Comparison of ENCODE assay signal across 13 cellular contexts in the genomic region with DNA sequence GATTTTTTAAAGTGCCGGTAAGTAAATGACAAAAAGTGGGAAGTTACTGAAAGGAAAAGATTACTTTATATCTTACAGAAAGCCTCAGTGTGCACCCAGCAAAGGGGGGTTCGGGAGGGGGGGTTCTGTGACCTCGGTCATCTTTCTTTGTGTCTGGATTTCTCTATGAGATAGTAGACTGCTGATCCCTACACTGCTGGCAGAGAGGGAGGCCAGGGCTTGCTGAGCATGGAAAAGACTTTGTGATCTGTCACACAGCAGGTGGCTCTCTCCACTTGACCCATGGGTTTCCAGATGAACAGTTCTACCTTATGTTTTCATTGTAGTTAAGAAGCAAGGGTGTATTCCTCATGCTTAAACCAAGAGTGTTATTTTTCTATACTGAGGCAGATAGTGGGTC.
DNase-seq lines count a peak whose midpoint lies in the region; ATAC-seq, FAIRE-seq and TF ChIP-seq lines count a peak whose summit lies in the region.
"Had no signal": no experiment of that assay in that cellular context is flagged by ENCODE, and none has a peak within 500 bp of the region (broad histone marks: within the 10 kb centered on the region; RNA-seq: fewer than 3 reads in every experiment).

No MANE protein-coding gene starts in this region.

- POLR2A ChIA-PET in endothelial cell of umbilical vein (lab: Charles Lee) = no interaction called here

- H3K4me2 ChIP-seq in endothelial cell of umbilical vein (ENCODE audit: insufficient read depth, low read length) = no peak overlapping the region
- H3K4me2 ChIP-seq in neuronal stem cell (ENCODE audit: insufficient read depth, low read length, poor library complexity, severe bottlenecking) = no peak overlapping the region

- BruUV-seq in endothelial cell of umbilical vein (replicated peaks; lab: Mats Ljungman, UMichigan) = no TSS peak

- no peak overlapping the region for H2BK12ac ChIP-seq in neuronal stem cell (ENCODE audit: low read length)

- no peak overlapping the region for H4K91ac ChIP-seq in neuronal stem cell (ENCODE audit: low read depth, low read length, poor library complexity)

- no peak overlapping the region for H2BK120ac ChIP-seq in neuronal stem cell (ENCODE audit: low read depth, low read length)

- H3K4me3 ChIP-seq in endothelial cell of umbilical vein (replicated peaks in 1 of 3; ENCODE audit: insufficient read depth in 1 of 3, low read depth in 1 of 3, low read length in 3 of 3) = no peak overlapping the region
- no peak overlapping the region for H3K4me3 ChIP-seq in neuronal stem cell (ENCODE audit: low read length in 2 of 2)
- H3K4me3 ChIP-seq: ascending aorta, skin epidermis had no signal

- no peaks in the 10 kb centered on the region for H3K9me1 ChIP-seq in endothelial cell of umbilical vein (replicated peaks; ENCODE audit: control insufficient read depth, extremely low read depth, insufficient read depth, low read length)

- no peaks in the 10 kb centered on the region for H3K36me3 ChIP-seq in endothelial cell of umbilical vein (ENCODE audit: control insufficient read depth in 2 of 2, extremely low read depth in 1 of 2, insufficient read depth in 2 of 2, low read length in 2 of 2)
- H3K36me3 ChIP-seq in neuronal stem cell (replicated peaks in 1 of 2; ENCODE audit: control insufficient read depth in 2 of 2, insufficient read depth in 2 of 2, low read length in 2 of 2) = no peaks in the 10 kb centered on the region
- H3K36me3 ChIP-seq: ascending aorta had no signal

- H3K27ac ChIP-seq in endothelial cell of umbilical vein (ENCODE audit: insufficient read depth, low read depth, low read length) = no peak overlapping the region
- H3K27ac ChIP-seq in neuronal stem cell (replicated peaks; ENCODE audit: low read length) = no peak overlapping the region
- H3K27ac ChIP-seq: ascending aorta, skin epidermis had no signal

- CTCF ChIA-PET in endothelial cell of umbilical vein (lab: Charles Lee) = no interaction called here

- H2BK15ac ChIP-seq in neuronal stem cell (ENCODE audit: low read length) = no peak overlapping the region

- H3K14ac ChIP-seq in neuronal stem cell (ENCODE audit: low read length) = no peak overlapping the region

- no peaks in the 10 kb centered on the region for H4K20me1 ChIP-seq in endothelial cell of umbilical vein (replicated peaks; ENCODE audit: control insufficient read depth, extremely low read depth, insufficient read depth, low read length)

- H3K4ac ChIP-seq in neuronal stem cell (ENCODE audit: low read length) = no peak overlapping the region

- intact Hi-C loops in endothelial cell of umbilical vein (cut with micrococcal nuclease) = no loop called here

- no peak overlapping the region for H3K9ac ChIP-seq in endothelial cell of umbilical vein (replicated peaks; ENCODE audit: extremely low read depth, insufficient read depth, low read length)
- no peak overlapping the region for H3K9ac ChIP-seq in neuronal stem cell (ENCODE audit: low read depth, low read length, poor library complexity)

- FAIRE-seq in endothelial cell of umbilical vein (lab: Jason Lieb, UNC) (no peak), urothelium cell line (lab: Jason Lieb, UNC) (no peak)

- H3K27me3 ChIP-seq in endothelial cell of umbilical vein (ENCODE audit: control insufficient read depth in 2 of 2, insufficient read depth in 2 of 2, low read length in 2 of 2) = no peaks in the 10 kb centered on the region
- no peaks in the 10 kb centered on the region for H3K27me3 ChIP-seq in neuronal stem cell (ENCODE audit: control insufficient read depth in 3 of 3, insufficient read depth in 3 of 3, low read depth in 1 of 3, low read length in 3 of 3)
- H3K27me3 ChIP-seq: ascending aorta had no signal

- H3K79me2 ChIP-seq in endothelial cell of umbilical vein (ENCODE audit: control insufficient read depth, insufficient read depth, low read length) = no peaks in the 10 kb centered on the region

- no peak overlapping the region for H2BK5ac ChIP-seq in neuronal stem cell (ENCODE audit: low read length)

- no peaks in the 10 kb centered on the region for H3K9me3 ChIP-seq in endothelial cell of umbilical vein (replicated peaks; ENCODE audit: control insufficient read depth, insufficient read depth, low read length)
- H3K9me3 ChIP-seq in neuronal stem cell (replicated peaks in 1 of 2; ENCODE audit: control insufficient read depth in 2 of 2, insufficient read depth in 1 of 2, low read depth in 1 of 2, low read length in 2 of 2) = no peaks in the 10 kb centered on the region
- H3K9me3 ChIP-seq: ascending aorta had no signal

- H3K4me1 ChIP-seq in endothelial cell of umbilical vein (ENCODE audit: control insufficient read depth, extremely low read depth, insufficient read depth, low read length) (no peaks in the 10 kb centered on the region), neuronal stem cell (ENCODE audit: control insufficient read depth in 2 of 2, insufficient read depth in 1 of 2, low read depth in 1 of 2, low read length in 2 of 2) (peaks cover 2 to 44% of the 10 kb centered on the region in 2 donors)
- H3K4me1 ChIP-seq: ascending aorta had no signal

- H3K18ac ChIP-seq in neuronal stem cell (ENCODE audit: low read length) = no peak overlapping the region

- DNase-seq in SHP77 (lab: John Stamatoyannopoulos, UW) = peak; percentile 4 to 16
- no peak for DNase-seq in SHP77 treated with DMSO at 0.1 percent for 48 hours (lab: John Stamatoyannopoulos, UW)
- peak; percentile 12 for DNase-seq in NCI-H69 (lab: John Stamatoyannopoulos, UW)
- no peak for DNase-seq in endothelial cell of umbilical vein (ENCODE audit: low read depth, low spot score)
- DNase-seq in urothelium cell line (ENCODE audit: low spot score) = peak; percentile 2
- DNase-seq in neuronal stem cell (ENCODE audit: low spot score) = no peak
- DNase-seq: activated CD4-positive, alpha-beta memory T cell treated with anti-CD3 and anti-CD28 coated beads for 36 hours; mammary epithelial cell; nucleus accumbens had no signal

- no peak overlapping the region for H4K8ac ChIP-seq in neuronal stem cell (ENCODE audit: low read depth, low read length)

- no CpG with 5 or more reads among the region's 3 CpGs for WGBS in neuronal stem cell (ENCODE audit: extremely low coverage in 2 of 2, insufficient read length in 2 of 2, insufficient replicate concordance in 1 of 2), 2 donors

- ATAC-seq in HG03196 (IDR thresholded peaks at IDR 0.05; ENCODE audit: unreplicated experiment) (no peak), HG02588 (IDR thresholded peaks at IDR 0.05; ENCODE audit: unreplicated experiment) (no peak)

- H2AK5ac ChIP-seq in neuronal stem cell (ENCODE audit: low read depth, low read length) = no peak overlapping the region

- no peak for TF ChIP-seq POLR2A in endothelial cell of umbilical vein (IDR thresholded peaks at IDR 0.05; ENCODE audit: low read depth, low read length)

- H2AFZ ChIP-seq in endothelial cell of umbilical vein (ENCODE audit: low read depth, low read length) = peak overlapping the region; percentile 16
- H2AFZ ChIP-seq in neuronal stem cell (ENCODE audit: low read length) = no peak overlapping the region

- H3K23ac ChIP-seq in neuronal stem cell (ENCODE audit: low read depth, low read length, poor library complexity) = no peak overlapping the region

- no peaks in the 10 kb centered on the region for H3K79me1 ChIP-seq in neuronal stem cell (ENCODE audit: low read depth, low read length)

- dilution Hi-C loops in endothelial cell of umbilical vein (cut with MboI; ENCODE audit: extremely low pct_ligation_motif_present, low sequenced_read_pairs) = no loop called here

- no peak for TF ChIP-seq CTCF in endothelial cell of umbilical vein (IDR thresholded peaks at IDR 0.05; ENCODE audit: extremely low read depth in 1 of 2, insufficient read depth in 1 of 2, low read depth in 1 of 2, low read length in 2 of 2)

TF ChIP-seq in endothelial cell of umbilical vein, 7 proteins besides CTCF, POLR2A, EP300 and RAD21:
- TF ChIP-seq JUN (IDR thresholded peaks at IDR 0.05; ENCODE audit: borderline replicate concordance, insufficient read depth, insufficient read length, low read depth) = no peak
- no peak for TF ChIP-seq GATA2 (IDR thresholded peaks at IDR 0.05; ENCODE audit: insufficient read depth, insufficient read length, low read depth, low read length)
- no peak for TF ChIP-seq EZH2 (IDR thresholded peaks at IDR 0.05; ENCODE audit: borderline replicate concordance, low read depth, low read length, severe bottlenecking)
- no peak for TF ChIP-seq FOS (IDR thresholded peaks at IDR 0.05; ENCODE audit: borderline replicate concordance, insufficient read depth, low read length)
- TF ChIP-seq, protein P1, sequence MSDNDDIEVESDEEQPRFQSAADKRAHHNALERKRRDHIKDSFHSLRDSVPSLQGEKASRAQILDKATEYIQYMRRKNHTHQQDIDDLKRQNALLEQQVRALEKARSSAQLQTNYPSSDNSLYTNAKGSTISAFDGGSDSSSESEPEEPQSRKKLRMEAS (IDR thresholded peaks at IDR 0.05; ENCODE audit: insufficient read depth, insufficient read length) = no peak
- TF ChIP-seq MYC (IDR thresholded peaks at IDR 0.05; ENCODE audit: low read depth, low read length) = no peak
- TF ChIP-seq POLR2AphosphoS5 (IDR thresholded peaks at IDR 0.05; ENCODE audit: insufficient read depth, low read depth, low read length) = no peak
TF ChIP-seq in endothelial cell of umbilical vein: peak in this region for 0.

Comparison
In these comparisons a context has a peak if more than half of its experiments do, and no peak if none do; other contexts are left out.
1. DNase-seq: peak in SHP77 (2 of 2), NCI-H69 (single experiment) and urothelium cell line (single experiment); none in SHP77 treated with DMSO at 0.1 percent for 48 hours (single experiment), endothelial cell of umbilical vein (single experiment) and neuronal stem cell (single experiment).